9 cellular contexts compared by ENCODE assay signal in genomic region chr11:128365044-128365443, GRCh38.
DNase-seq lines count a peak whose midpoint lies in the region; ATAC-seq, FAIRE-seq and TF ChIP-seq lines count a peak whose summit lies in the region.
"Had no signal": no experiment of that assay in that cellular context is flagged by ENCODE, and none has a peak within 500 bp of the region (broad histone marks: within the 10 kb centered on the region; RNA-seq: fewer than 3 reads in every experiment).

No MANE protein-coding gene starts in this region.

- H2BK15ac ChIP-seq in mesenchymal stem cell (ENCODE audit: low read depth, poor library complexity, severe bottlenecking) = no peak overlapping the region

- no peak overlapping the region for H3K27ac ChIP-seq in MM.1S (ENCODE audit: low read length)
- H3K27ac ChIP-seq in mesenchymal stem cell (ENCODE audit: low read length, poor library complexity, severe bottlenecking) = no peak overlapping the region
- no peak overlapping the region for H3K27ac ChIP-seq in vagina

- H3K4ac ChIP-seq in mesenchymal stem cell (ENCODE audit: low read depth in 1 of 2, low read length in 2 of 2) = no peak overlapping the region

- no peaks in the 10 kb centered on the region for H4K20me1 ChIP-seq in MM.1S (ENCODE audit: insufficient read depth, low read length)

- H3F3A ChIP-seq in MM.1S (ENCODE audit: insufficient read depth, low read length) = no peaks in the 10 kb centered on the region

- H3K36me3 ChIP-seq in MM.1S (replicated peaks; ENCODE audit: insufficient read depth, low read length) (no peaks in the 10 kb centered on the region), bronchial epithelial cell (ENCODE audit: control insufficient read depth, insufficient read depth, low read length) (no peaks in the 10 kb centered on the region), mesenchymal stem cell (ENCODE audit: control insufficient read depth in 1 of 2, insufficient read depth in 2 of 2, low read depth in 1 of 2, low read length in 2 of 2) (no peaks in the 10 kb centered on the region), vagina (no peaks in the 10 kb centered on the region)

- no peak overlapping the region for H3K14ac ChIP-seq in mesenchymal stem cell (ENCODE audit: low read length in 2 of 2)

- no peak overlapping the region for H3K9ac ChIP-seq in MM.1S (ENCODE audit: low read length)
- H3K9ac ChIP-seq in mesenchymal stem cell (ENCODE audit: low read length) = no peak overlapping the region

- no peaks in the 10 kb centered on the region for H3K79me1 ChIP-seq in mesenchymal stem cell (replicated peaks; ENCODE audit: low read length, poor library complexity, severe bottlenecking)

- DNase-seq in GM04504 (ENCODE audit: low read depth) (peak; percentile 52), MM.1S (peak; percentile 29), bronchial epithelial cell (ENCODE audit: low read depth) (peak; percentile 51), mesenchymal stem cell (peak; percentile 74), vagina (ENCODE audit: extremely low spot score in 2 of 2) (no peak)
- DNase-seq in activated CD4-positive, CD25-positive, alpha-beta regulatory T cell treated with anti-CD3 and anti-CD28 coated beads, Interleukin-2, amount 50 U/mL, for 72 hours = no peak
- DNase-seq: posterior cingulate gyrus had no signal

- no peak overlapping the region for H4K8ac ChIP-seq in mesenchymal stem cell (ENCODE audit: low read length)

- H4K91ac ChIP-seq in mesenchymal stem cell (ENCODE audit: low read length) = no peak overlapping the region

- H3K4me2 ChIP-seq in MM.1S (ENCODE audit: low read depth, low read length) (no peak overlapping the region), mesenchymal stem cell (ENCODE audit: low read length, poor library complexity, severe bottlenecking) (no peak overlapping the region)

- no peaks in the 10 kb centered on the region for H3K4me1 ChIP-seq in MM.1S (ENCODE audit: low read length)
- H3K4me1 ChIP-seq in mesenchymal stem cell (ENCODE audit: control insufficient read depth, insufficient read depth, low read depth, low read length) = peaks cover 2% of the 10 kb centered on the region
- no peaks in the 10 kb centered on the region for H3K4me1 ChIP-seq in vagina

- intact Hi-C loops in vagina (cut with DNase I) = no loop called here

- H3K9me2 ChIP-seq in MM.1S (replicated peaks; ENCODE audit: insufficient read depth, low read length) = no peaks in the 10 kb centered on the region

- no peak for ATAC-seq in HG03039 (IDR thresholded peaks at IDR 0.05; ENCODE audit: unreplicated experiment)
- no peak for ATAC-seq in HG02759 (IDR thresholded peaks at IDR 0.05; ENCODE audit: unreplicated experiment)

- H3K9me3 ChIP-seq in MM.1S (replicated peaks; ENCODE audit: insufficient read depth, low read length) (no peaks in the 10 kb centered on the region), mesenchymal stem cell (ENCODE audit: control insufficient read depth, low read length) (no peaks in the 10 kb centered on the region), vagina (no peaks in the 10 kb centered on the region)

- H3K4me3 ChIP-seq in MM.1S (ENCODE audit: low read length) = no peak overlapping the region
- no peak overlapping the region for H3K4me3 ChIP-seq in bronchial epithelial cell (ENCODE audit: low read depth, low read length)
- no peak overlapping the region for H3K4me3 ChIP-seq in mesenchymal stem cell (ENCODE audit: insufficient read depth in 1 of 2, low read depth in 1 of 2, low read length in 2 of 2)
- no peak overlapping the region for H3K4me3 ChIP-seq in vagina

- no peak overlapping the region for H2AK5ac ChIP-seq in mesenchymal stem cell (ENCODE audit: low read length, severe bottlenecking)

- no peak overlapping the region for H2BK12ac ChIP-seq in mesenchymal stem cell (ENCODE audit: low read length in 2 of 2)

- H2BK5ac ChIP-seq in mesenchymal stem cell (ENCODE audit: low read depth, low read length, poor library complexity, severe bottlenecking) = no peak overlapping the region

- H3K23ac ChIP-seq in mesenchymal stem cell (ENCODE audit: low read length in 2 of 2) = no peak overlapping the region

- H3K79me2 ChIP-seq in MM.1S (ENCODE audit: low read length) = no peaks in the 10 kb centered on the region

- no peak overlapping the region for H3K18ac ChIP-seq in mesenchymal stem cell (ENCODE audit: low read depth in 1 of 2, low read length in 2 of 2)

- H2BK120ac ChIP-seq in mesenchymal stem cell (ENCODE audit: low read depth, low read length) = no peak overlapping the region

- WGBS in mesenchymal stem cell = 44% methylated on average over 3 of the region's 3 CpGs

- TF ChIP-seq POLR2A in vagina (IDR thresholded peaks at IDR 0.05) = no peak

- H3K27me3 ChIP-seq in MM.1S (replicated peaks; ENCODE audit: insufficient read depth, low read length) = no peaks in the 10 kb centered on the region
- H3K27me3 ChIP-seq in bronchial epithelial cell (ENCODE audit: control insufficient read depth, insufficient read depth, low read length) = no peaks in the 10 kb centered on the region
- H3K27me3 ChIP-seq in mesenchymal stem cell (ENCODE audit: control insufficient read depth in 1 of 2, insufficient read depth in 1 of 2, low read length in 2 of 2) = peaks cover 0 to 8% of the 10 kb centered on the region in 2 experiments
- H3K27me3 ChIP-seq in vagina = no peaks in the 10 kb centered on the region

- H2AFZ ChIP-seq in MM.1S (ENCODE audit: low read length) (no peak overlapping the region), mesenchymal stem cell (ENCODE audit: low read depth, low read length) (no peak overlapping the region)

- TF ChIP-seq CTCF in MM.1S (IDR thresholded peaks at IDR 0.05; ENCODE audit: low read length) (no peak), bronchial epithelial cell (IDR thresholded peaks at IDR 0.05; ENCODE audit: insufficient read depth, low read length, severe bottlenecking) (no peak), vagina (IDR thresholded peaks at IDR 0.05) (no peak)

- FAIRE-seq in bronchial epithelial cell (lab: Jason Lieb, UNC) = no peak

Comparison
In these comparisons a context has a peak if more than half of its experiments do, and no peak if none do; other contexts are left out.
1. DNase-seq: peak in GM04504 (single experiment), MM.1S (single experiment), bronchial epithelial cell (single experiment) and mesenchymal stem cell (single experiment); none in vagina (0 of 2) and activated CD4-positive, CD25-positive, alpha-beta regulatory T cell treated with anti-CD3 and anti-CD28 coated beads, Interleukin-2, amount 50 U/mL, for 72 hours (single experiment).